In the genomic region with DNA sequence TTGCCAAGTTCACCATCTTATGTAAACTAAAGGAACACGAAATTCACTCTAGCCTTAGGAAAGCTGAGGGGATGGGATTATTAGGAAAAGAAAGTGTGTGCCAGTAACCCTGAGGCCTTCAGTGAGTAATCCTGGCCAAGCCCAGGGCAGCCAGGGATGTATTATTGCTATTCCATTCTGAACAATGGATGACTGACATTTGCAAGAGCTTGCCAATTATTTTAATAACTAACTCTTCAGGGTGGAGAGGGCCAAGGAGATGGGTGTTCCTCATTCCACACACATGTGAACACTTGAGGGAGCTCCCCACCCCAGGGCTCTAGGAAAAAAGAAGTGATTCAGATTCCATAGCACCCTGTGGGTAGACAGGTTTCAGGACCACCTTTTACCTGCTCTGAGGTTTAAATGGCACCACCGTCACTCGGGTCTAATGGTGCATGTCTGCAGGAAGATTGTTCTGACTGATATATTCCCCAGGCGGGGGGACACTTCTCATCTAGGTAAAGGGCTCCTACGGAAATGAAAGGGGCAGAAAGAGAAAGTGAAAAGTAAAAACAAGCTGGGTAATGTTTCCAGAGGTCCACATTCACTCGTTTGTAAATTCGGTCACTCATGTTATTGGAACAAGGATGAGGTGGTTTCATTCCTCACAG, we compare ENCODE assay signal across 9 cellular contexts. TPM values are rescaled to one million over a fixed set of nuclear protein-coding genes. Genes with fewer than 3 reads are reported as not detected.
A peak's percentile ranks its signal among the peaks of the same experiment; 100 is the strongest.
DNase-seq lines count a peak whose midpoint lies in the region; ATAC-seq, FAIRE-seq and TF ChIP-seq lines count a peak whose summit lies in the region.
"Had no signal": no experiment of that assay in that cellular context is flagged by ENCODE, and none has a peak within 500 bp of the region (broad histone marks: within the 10 kb centered on the region; RNA-seq: fewer than 3 reads in every experiment).

No MANE protein-coding gene starts in this region.

- H3K9ac ChIP-seq in mucosa of stomach (ENCODE audit: low read length), result peak overlapping the region; percentile 29

- DNase-seq in Caki2 (ENCODE audit: low read depth) (peak; percentile 92), bronchial epithelial cell (ENCODE audit: low read depth) (peak; percentile 98), NCI-H2029 treated with DMSO at 0.1 percent for 48 hours (lab: John Stamatoyannopoulos, UW) (no peak), left lobe of liver (ENCODE audit: low spot score) (no peak)
- DNase-seq in effector CD8-positive, alpha-beta T cell (lab: John Stamatoyannopoulos, UW), result no peak
- DNase-seq: WERI-Rb-1 had no signal

- H3K36me3 ChIP-seq in bronchial epithelial cell (ENCODE audit: control insufficient read depth, insufficient read depth, low read length) (no peaks in the 10 kb centered on the region), mucosa of stomach (ENCODE audit: control insufficient read depth, insufficient read depth, low read length) (no peaks in the 10 kb centered on the region)
- H3K36me3 ChIP-seq: WERI-Rb-1 had no signal

- no peaks in the 10 kb centered on the region for H3K9me3 ChIP-seq in mucosa of stomach (ENCODE audit: control insufficient read depth, low read length)

- peaks cover 48% of the 10 kb centered on the region for H3K4me1 ChIP-seq in mucosa of stomach (ENCODE audit: control insufficient read depth, insufficient read depth, low read length)

- H3K27me3 ChIP-seq in bronchial epithelial cell (ENCODE audit: control insufficient read depth, insufficient read depth, low read length) (no peaks in the 10 kb centered on the region), mucosa of stomach (ENCODE audit: control insufficient read depth, insufficient read depth, low read length) (no peaks in the 10 kb centered on the region)

- peak; percentile 90 for FAIRE-seq in bronchial epithelial cell (lab: Jason Lieb, UNC)

- no peak overlapping the region for H3K4me3 ChIP-seq in bronchial epithelial cell (ENCODE audit: low read depth, low read length)
- H3K4me3 ChIP-seq in mucosa of stomach (ENCODE audit: low read length), result no peak overlapping the region

- in situ Hi-C loops in Caki2 (cut with HindIII; ENCODE audit: low pct_unique_long_range_greater_than_20kb, low sequenced_read_pairs), result no loop called here

- no peak for TF ChIP-seq CTCF in bronchial epithelial cell (IDR thresholded peaks at IDR 0.05; ENCODE audit: insufficient read depth, low read length, severe bottlenecking)

- ATAC-seq in HG03103 (IDR thresholded peaks at IDR 0.05; ENCODE audit: low read depth, unreplicated experiment) (peak; percentile 67), GM19467 (IDR thresholded peaks at IDR 0.05; ENCODE audit: unreplicated experiment) (no peak), left lobe of liver (no peak)

RNA-seq across cellular contexts. Expression of a gene that starts 41.5 kb away (rescaled TPM):
- total RNA-seq in Caki2 (2014; rRNA removed; shearing (Covaris generic); ENCODE audit: low replicate concordance), result 18.2 and 20.6 TPM in 2 replicates
- 8.7 and 12.8 TPM in 2 replicates for total RNA-seq in bronchial epithelial cell
- total RNA-seq in left lobe of liver, result 39.0 TPM

RNA-seq across cellular contexts. Expression of a gene that starts 44.0 kb away (rescaled TPM):
- total RNA-seq in Caki2 (2014; rRNA removed; shearing (Covaris generic); ENCODE audit: low replicate concordance), result 128 and 135 TPM in 2 replicates
- total RNA-seq in bronchial epithelial cell (17.7 and 22.6 TPM in 2 replicates), left lobe of liver (10.5 TPM)

RNA-seq across cellular contexts. Expression of a gene that starts 57.9 kb away (rescaled TPM):
- 0.52 and 1.5 TPM in 2 replicates for total RNA-seq in Caki2 (2014; rRNA removed; shearing (Covaris generic); ENCODE audit: low replicate concordance)
- total RNA-seq in bronchial epithelial cell (0.26 and 0.38 TPM in 2 replicates), left lobe of liver (0.98 TPM)

Comparison
In these comparisons a context has a peak if more than half of its experiments do, and no peak if none do; other contexts are left out.
1. DNase-seq: peak in Caki2 (single experiment) and bronchial epithelial cell (single experiment); none in NCI-H2029 treated with DMSO at 0.1 percent for 48 hours (single experiment), effector CD8-positive, alpha-beta T cell (single experiment) and left lobe of liver (single experiment).